ENCODE assay signal across 15 cellular contexts in the genomic region with DNA sequence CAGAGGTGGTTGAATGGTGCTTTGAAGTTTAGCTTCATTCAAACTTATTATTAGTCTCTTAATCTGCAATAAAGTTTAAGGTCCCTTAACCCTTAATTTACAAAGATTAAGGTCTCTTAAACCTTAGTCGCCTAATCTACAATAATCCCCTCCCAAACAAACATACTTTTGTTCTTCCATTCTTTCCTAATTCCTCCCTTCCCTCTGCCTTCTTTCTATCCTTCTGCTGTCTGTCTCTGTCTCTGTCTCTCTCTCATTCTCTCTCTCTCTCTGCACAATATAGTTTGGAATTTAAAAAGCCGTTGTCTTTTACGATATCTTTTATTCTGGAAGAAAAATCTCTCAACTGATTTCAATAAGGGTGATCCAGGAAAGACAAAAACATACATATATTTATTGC.
DNase-seq lines count a peak whose midpoint lies in the region; ATAC-seq and TF ChIP-seq lines count a peak whose summit lies in the region.
"Had no signal": no experiment of that assay in that cellular context is flagged by ENCODE, and none has a peak within 500 bp of the region (broad histone marks: within the 10 kb centered on the region; RNA-seq: fewer than 3 reads in every experiment).

No MANE protein-coding gene starts in this region.

- CTCF ChIA-PET in WTC11 (lab: Charles Lee), result no interaction called here

- H3K27me3 Mint-ChIP-seq in WTC11 (ENCODE audit: low read depth) (no peaks in the 10 kb centered on the region), nephron progenitor cell (ENCODE audit: low read depth, poor library complexity) (peaks cover 3% of the 10 kb centered on the region)
- H3K27me3 Mint-ChIP-seq: CD4-positive, alpha-beta memory T cell had no signal

- H3K9me3 Mint-ChIP-seq in WTC11, result peaks cover 7% of the 10 kb centered on the region
- no peaks in the 10 kb centered on the region for H3K9me3 Mint-ChIP-seq in nephron progenitor cell

- H3K4me3 Mint-ChIP-seq in WTC11 (no peak overlapping the region), nephron progenitor cell (no peak overlapping the region)
- H3K4me3 Mint-ChIP-seq: CD4-positive, alpha-beta memory T cell; GM23338; HFFc6 had no signal

- POLR2A ChIA-PET in WTC11 (lab: Charles Lee), result no interaction called here

- DNase-seq in NCI-H82 (lab: John Stamatoyannopoulos, UW), result peak; percentile 35
- DNase-seq in WTC11 (ENCODE audit: low spot score), result no peak
- DNase-seq in nephron progenitor cell, result no peak
- no peak for DNase-seq in hippocampal formation (lab: John Stamatoyannopoulos, UW)
- no peak for DNase-seq in NCI-H128 (lab: John Stamatoyannopoulos, UW; ENCODE audit: unreplicated experiment)
- DNase-seq: C1 segment of cervical spinal cord; Calu3; CD4-positive, alpha-beta memory T cell; COR-L47; DMS53; DMS79 treated with DMSO at 0.1 percent for 48 hours; GF-D8; HFFc6 had no signal

- H3K4me1 Mint-ChIP-seq in WTC11 (peaks cover 31% of the 10 kb centered on the region), nephron progenitor cell (no peaks in the 10 kb centered on the region)
- H3K4me1 Mint-ChIP-seq: CD4-positive, alpha-beta memory T cell had no signal

- H3K27ac Mint-ChIP-seq in WTC11 (0 out of 2 replicates have a peak overlapping the region, but pooled peaks have one; percentile 15), nephron progenitor cell (peak overlapping the region; percentile 11)
- H3K27ac Mint-ChIP-seq: CD4-positive, alpha-beta memory T cell; GM23338; HFFc6 had no signal

- H3K36me3 Mint-ChIP-seq in WTC11 (no peaks in the 10 kb centered on the region), nephron progenitor cell (ENCODE audit: low read depth) (no peaks in the 10 kb centered on the region)
- H3K36me3 Mint-ChIP-seq: CD4-positive, alpha-beta memory T cell had no signal

- no peak for TF ChIP-seq CTCF in WTC11 (IDR thresholded peaks at IDR 0.05)
- no peak for TF ChIP-seq CTCF in nephron progenitor cell (IDR thresholded peaks at IDR 0.05)

- ATAC-seq in WTC11 (no peak), GM19452 (IDR thresholded peaks at IDR 0.05; ENCODE audit: unreplicated experiment) (no peak)
- ATAC-seq: GM23338 had no signal

TF ChIP-seq in WTC11, 78 proteins besides CTCF, POLR2A, EP300 and RAD21:
- TF ChIP-seq, protein P1, sequence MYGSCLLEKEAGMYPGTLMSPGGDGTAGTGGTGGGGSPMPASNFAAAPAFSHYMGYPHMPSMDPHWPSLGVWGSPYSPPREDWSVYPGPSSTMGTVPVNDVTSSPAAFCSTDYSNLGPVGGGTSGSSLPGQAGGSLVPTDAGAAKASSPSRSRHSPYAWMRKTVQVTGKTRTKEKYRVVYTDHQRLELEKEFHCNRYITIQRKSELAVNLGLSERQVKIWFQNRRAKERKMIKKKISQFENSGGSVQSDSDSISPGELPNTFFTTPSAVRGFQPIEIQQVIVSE (CRISPR knock-in tag; IDR thresholded peaks at IDR 0.05; ENCODE audit: borderline replicate concordance), result no peak
- TF ChIP-seq ZNF423 (CRISPR knock-in tag; IDR thresholded peaks at IDR 0.05) (no peak), MXD4 (CRISPR knock-in tag; IDR thresholded peaks at IDR 0.05; ENCODE audit: borderline replicate concordance) (no peak)
- TF ChIP-seq, protein P2, sequence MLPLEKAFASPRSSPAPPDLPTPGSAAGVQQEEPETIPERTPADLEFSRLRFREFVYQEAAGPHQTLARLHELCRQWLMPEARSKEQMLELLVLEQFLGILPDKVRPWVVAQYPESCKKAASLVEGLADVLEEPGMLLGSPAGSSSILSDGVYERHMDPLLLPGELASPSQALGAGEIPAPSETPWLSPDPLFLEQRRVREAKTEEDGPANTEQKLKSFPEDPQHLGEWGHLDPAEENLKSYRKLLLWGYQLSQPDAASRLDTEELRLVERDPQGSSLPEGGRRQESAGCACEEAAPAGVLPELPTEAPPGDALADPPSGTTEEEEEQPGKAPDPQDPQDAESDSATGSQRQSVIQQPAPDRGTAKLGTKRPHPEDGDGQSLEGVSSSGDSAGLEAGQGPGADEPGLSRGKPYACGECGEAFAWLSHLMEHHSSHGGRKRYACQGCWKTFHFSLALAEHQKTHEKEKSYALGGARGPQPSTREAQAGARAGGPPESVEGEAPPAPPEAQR (CRISPR knock-in tag; IDR thresholded peaks at IDR 0.05), result no peak
- TF ChIP-seq, protein P3, sequence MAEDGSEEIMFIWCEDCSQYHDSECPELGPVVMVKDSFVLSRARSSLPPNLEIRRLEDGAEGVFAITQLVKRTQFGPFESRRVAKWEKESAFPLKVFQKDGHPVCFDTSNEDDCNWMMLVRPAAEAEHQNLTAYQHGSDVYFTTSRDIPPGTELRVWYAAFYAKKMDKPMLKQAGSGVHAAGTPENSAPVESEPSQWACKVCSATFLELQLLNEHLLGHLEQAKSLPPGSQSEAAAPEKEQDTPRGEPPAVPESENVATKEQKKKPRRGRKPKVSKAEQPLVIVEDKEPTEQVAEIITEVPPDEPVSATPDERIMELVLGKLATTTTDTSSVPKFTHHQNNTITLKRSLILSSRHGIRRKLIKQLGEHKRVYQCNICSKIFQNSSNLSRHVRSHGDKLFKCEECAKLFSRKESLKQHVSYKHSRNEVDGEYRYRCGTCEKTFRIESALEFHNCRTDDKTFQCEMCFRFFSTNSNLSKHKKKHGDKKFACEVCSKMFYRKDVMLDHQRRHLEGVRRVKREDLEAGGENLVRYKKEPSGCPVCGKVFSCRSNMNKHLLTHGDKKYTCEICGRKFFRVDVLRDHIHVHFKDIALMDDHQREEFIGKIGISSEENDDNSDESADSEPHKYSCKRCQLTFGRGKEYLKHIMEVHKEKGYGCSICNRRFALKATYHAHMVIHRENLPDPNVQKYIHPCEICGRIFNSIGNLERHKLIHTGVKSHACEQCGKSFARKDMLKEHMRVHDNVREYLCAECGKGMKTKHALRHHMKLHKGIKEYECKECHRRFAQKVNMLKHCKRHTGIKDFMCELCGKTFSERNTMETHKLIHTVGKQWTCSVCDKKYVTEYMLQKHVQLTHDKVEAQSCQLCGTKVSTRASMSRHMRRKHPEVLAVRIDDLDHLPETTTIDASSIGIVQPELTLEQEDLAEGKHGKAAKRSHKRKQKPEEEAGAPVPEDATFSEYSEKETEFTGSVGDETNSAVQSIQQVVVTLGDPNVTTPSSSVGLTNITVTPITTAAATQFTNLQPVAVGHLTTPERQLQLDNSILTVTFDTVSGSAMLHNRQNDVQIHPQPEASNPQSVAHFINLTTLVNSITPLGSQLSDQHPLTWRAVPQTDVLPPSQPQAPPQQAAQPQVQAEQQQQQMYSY (CRISPR knock-in tag; IDR thresholded peaks at IDR 0.05), result no peak
